25 cellular contexts compared by ENCODE assay signal in the genomic region with DNA sequence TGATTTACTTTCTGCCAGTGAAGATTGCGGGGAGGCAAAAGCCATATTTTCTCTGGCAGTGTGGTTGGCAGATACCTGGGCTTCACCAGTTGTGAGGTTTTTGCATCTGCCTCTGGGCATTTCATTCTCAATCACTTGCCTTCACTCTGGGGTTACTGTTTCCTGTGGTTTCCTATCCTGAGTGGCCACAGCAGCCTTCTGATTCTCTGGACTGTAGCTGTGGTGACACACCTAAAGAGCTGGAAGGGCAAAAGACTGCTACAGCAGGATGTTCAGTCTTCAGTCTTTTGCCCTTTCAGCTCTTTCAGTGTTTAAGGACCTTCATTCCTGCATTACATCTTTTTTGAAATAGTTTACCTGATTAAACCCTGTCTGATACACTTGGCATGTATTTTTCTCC. TPM values are rescaled to one million over a fixed set of nuclear protein-coding genes. Genes with fewer than 3 reads are reported as not detected.
DNase-seq lines count a peak whose midpoint lies in the region; ATAC-seq and TF ChIP-seq lines count a peak whose summit lies in the region.
"Had no signal": no experiment of that assay in that cellular context is flagged by ENCODE, and none has a peak within 500 bp of the region (broad histone marks: within the 10 kb centered on the region; RNA-seq: fewer than 3 reads in every experiment).

No MANE protein-coding gene starts in this region.

- H3K4me3 ChIP-seq in mammary epithelial cell (replicated peaks in 1 of 3; ENCODE audit: insufficient read depth in 1 of 3, low read depth in 2 of 3, low read length in 3 of 3) (no peak overlapping the region), lower leg skin (ENCODE audit: low read depth, poor library complexity, severe bottlenecking) (no peak overlapping the region)
- no peak overlapping the region for H3K4me3 ChIP-seq in effector memory CD4-positive, alpha-beta T cell (ENCODE audit: insufficient read depth, low read depth, low read length, poor library complexity, severe bottlenecking)
- H3K4me3 ChIP-seq: right atrium auricular region, SJCRH30 had no signal

- H3K9ac ChIP-seq in mammary epithelial cell (ENCODE audit: insufficient read depth, low read length) = no peak overlapping the region

- H3K9me3 ChIP-seq in mammary epithelial cell (replicated peaks; ENCODE audit: insufficient read depth, low read length) = no peaks in the 10 kb centered on the region
- no peaks in the 10 kb centered on the region for H3K9me3 ChIP-seq in effector memory CD4-positive, alpha-beta T cell (ENCODE audit: control insufficient read depth, low read length)

- H3K4me1 Mint-ChIP-seq in nephron progenitor cell = no peaks in the 10 kb centered on the region
- H3K4me1 Mint-ChIP-seq: activated naive CD4-positive, alpha-beta T cell treated with anti-CD3 and anti-CD28 coated beads, Interleukin-2, amount 10 ng/mL, durations not matched to agents 7 days and 5 days; CD14-positive monocyte had no signal

- TF ChIP-seq POLR2A in lower leg skin (IDR thresholded peaks at IDR 0.05) = no peak

- no peak overlapping the region for H3K4me3 Mint-ChIP-seq in nephron progenitor cell
- H3K4me3 Mint-ChIP-seq: activated CD4-positive, alpha-beta T cell treated with anti-CD3 and anti-CD28 coated beads, Interleukin-2, amount 10 ng/mL, durations not matched to agents 7 days and 5 days; activated naive CD4-positive, alpha-beta T cell treated with anti-CD3 and anti-CD28 coated beads, Interleukin-2, amount 10 ng/mL, durations not matched to agents 7 days and 5 days; CD14-positive monocyte had no signal

- H3K4me1 ChIP-seq in mammary epithelial cell (ENCODE audit: insufficient read depth, low read length) = no peaks in the 10 kb centered on the region
- no peaks in the 10 kb centered on the region for H3K4me1 ChIP-seq in effector memory CD4-positive, alpha-beta T cell (ENCODE audit: control insufficient read depth, insufficient read depth, low read length, poor library complexity, severe bottlenecking)
- H3K4me1 ChIP-seq: right atrium auricular region had no signal

- WGBS in mammary epithelial cell (ENCODE audit: low coverage, missing lambda C conversion rate) = 93% methylated on average over 1 of the region's 1 CpG
- 89% methylated on average over 1 of the region's 1 CpG for WGBS in lower leg skin, 2 donors

- no peaks in the 10 kb centered on the region for H3K9me3 Mint-ChIP-seq in nephron progenitor cell

- in situ Hi-C loops in mammary epithelial cell (cut with MboI; ENCODE audit: low sequenced_read_pairs in 2 of 2) = no loop called here

- no peak for ATAC-seq in HG02885 (IDR thresholded peaks at IDR 0.05; ENCODE audit: poor library complexity, unreplicated experiment)
- ATAC-seq: PC-3 had no signal

- peaks cover 6% of the 10 kb centered on the region for H3K36me3 Mint-ChIP-seq in nephron progenitor cell (ENCODE audit: low read depth)

- peak; percentile 39 for DNase-seq in EL
- peak; percentile 9 for DNase-seq in NCI-H226
- DNase-seq in mammary epithelial cell = peak; percentile 70
- DNase-seq in nephron progenitor cell = no peak
- DNase-seq in effector memory CD4-positive, alpha-beta T cell = no peak
- DNase-seq in lower leg skin (ENCODE audit: low spot score in 2 of 2) = no peak
- no peak for DNase-seq in foreskin melanocyte
- DNase-seq: activated CD4-positive, alpha-beta T cell treated with anti-CD3 and anti-CD28 coated beads, Interleukin-2, amount 10 ng/mL, durations not matched to agents 7 days and 5 days; activated naive CD4-positive, alpha-beta T cell treated with anti-CD3 and anti-CD28 coated beads, Interleukin-2, amount 10 ng/mL, durations not matched to agents 7 days and 5 days; aorta; DMS 273 treated with DMSO at 0.1 percent for 48 hours; GF-D8; GOT3; head of caudate nucleus; KBM-7; NCI-H1930; NCI-H345; NCI-H82; PC-3 had no signal

- CTCF ChIA-PET in mammary epithelial cell (lab: Charles Lee; ENCODE audit: low non-redundant PET) = interaction anchor here (0.6 kb wide), 1 partner anchor 181 kb away, joined by 6 read pairs; no protein-coding TSS in a partner anchor

- no peak overlapping the region for H3K4me2 ChIP-seq in mammary epithelial cell (ENCODE audit: insufficient read depth, low read depth, low read length)

- no TSS peak for BruUV-seq in mammary epithelial cell (replicated peaks; lab: Mats Ljungman, UMichigan)

- H2AFZ ChIP-seq in mammary epithelial cell (ENCODE audit: low read depth, low read length) = no peak overlapping the region

- no peaks in the 10 kb centered on the region for H3K36me3 ChIP-seq in mammary epithelial cell (ENCODE audit: insufficient read depth, low read length)
- peaks cover 3% of the 10 kb centered on the region for H3K36me3 ChIP-seq in effector memory CD4-positive, alpha-beta T cell (ENCODE audit: control insufficient read depth, insufficient read depth, low read length)
- H3K36me3 ChIP-seq: right atrium auricular region, SJCRH30 had no signal

- TF ChIP-seq CTCF in mammary epithelial cell (conservative IDR thresholded peaks at IDR 0.05 in 1 of 2, IDR thresholded peaks at IDR 0.05 in 1 of 2; ENCODE audit: extremely low read depth in 1 of 2, insufficient read depth in 1 of 2, low read depth in 1 of 2, low read length in 2 of 2) = no peak
- TF ChIP-seq CTCF in nephron progenitor cell (IDR thresholded peaks at IDR 0.05) = no peak
- no peak for TF ChIP-seq CTCF in lower leg skin (IDR thresholded peaks at IDR 0.05)

- H3K27ac Mint-ChIP-seq in nephron progenitor cell = peak overlapping the region; percentile 75
- H3K27ac Mint-ChIP-seq: activated CD4-positive, alpha-beta T cell treated with anti-CD3 and anti-CD28 coated beads, Interleukin-2, amount 10 ng/mL, durations not matched to agents 7 days and 5 days; activated naive CD4-positive, alpha-beta T cell treated with anti-CD3 and anti-CD28 coated beads, Interleukin-2, amount 10 ng/mL, durations not matched to agents 7 days and 5 days; CD14-positive monocyte had no signal

- no peaks in the 10 kb centered on the region for H3K27me3 Mint-ChIP-seq in nephron progenitor cell (ENCODE audit: low read depth, poor library complexity)
- H3K27me3 Mint-ChIP-seq: activated CD4-positive, alpha-beta T cell treated with anti-CD3 and anti-CD28 coated beads, Interleukin-2, amount 10 ng/mL, durations not matched to agents 7 days and 5 days; activated naive CD4-positive, alpha-beta T cell treated with anti-CD3 and anti-CD28 coated beads, Interleukin-2, amount 10 ng/mL, durations not matched to agents 7 days and 5 days had no signal

- dilution Hi-C loops in mammary epithelial cell (cut with HindIII; ENCODE audit: low sequenced_read_pairs) = no loop called here

- intact Hi-C loops in mammary epithelial cell (cut with micrococcal nuclease) (no loop called here), lower leg skin (cut with DNase I; ENCODE audit: low total_unique reads) (loop anchor here (10.0 kb wide), 1 partner anchor 1998 kb away; no protein-coding TSS in a partner anchor)

- H3K27me3 ChIP-seq in mammary epithelial cell (ENCODE audit: insufficient read depth, low read length) = no peaks in the 10 kb centered on the region
- no peaks in the 10 kb centered on the region for H3K27me3 ChIP-seq in effector memory CD4-positive, alpha-beta T cell (replicated peaks; ENCODE audit: control insufficient read depth, insufficient read depth, low read length, poor library complexity, severe bottlenecking)
- H3K27me3 ChIP-seq: right atrium auricular region, SJCRH30 had no signal

- H3K27ac ChIP-seq in mammary epithelial cell (ENCODE audit: insufficient read depth, low read depth, low read length) = no peak overlapping the region
- H3K27ac ChIP-seq in effector memory CD4-positive, alpha-beta T cell (ENCODE audit: insufficient read depth, low read length, poor library complexity, severe bottlenecking) = no peak overlapping the region
- H3K27ac ChIP-seq: right atrium auricular region, SJCRH30, VCaP had no signal

- H4K20me1 ChIP-seq in mammary epithelial cell (ENCODE audit: insufficient read depth, low read length) = no peaks in the 10 kb centered on the region

- no peaks in the 10 kb centered on the region for H3K79me2 ChIP-seq in mammary epithelial cell (ENCODE audit: insufficient read depth, low read length)

RNA-seq across cellular contexts. Expression of gene GPR52, which starts 50.5 kb away (rescaled TPM):
- 1 to 10 TPM; 1.8 to 3.2 TPM for total RNA-seq in mammary epithelial cell
- not detected for polyA plus RNA-seq in mammary epithelial cell
- not detected for polyA minus RNA-seq in mammary epithelial cell
- total RNA-seq in lower leg skin = 1 to 10 TPM in 1 of 4 donors, under 1 TPM in 3; 0.25 to 2.0 (median 0.53) TPM
- polyA plus RNA-seq: aorta, CD14-positive monocyte, liver had no signal

Comparison
In these comparisons a context has a peak if more than half of its experiments do, and no peak if none do; other contexts are left out.
1. DNase-seq: peak in EL (single experiment), NCI-H226 (single experiment) and mammary epithelial cell (single experiment); none in nephron progenitor cell (single experiment), effector memory CD4-positive, alpha-beta T cell (0 of 3), lower leg skin (0 of 2) and foreskin melanocyte (single experiment).